In genomic region chr22:46651316-46651715, GRCh38 we compare ENCODE assay signal across 29 cellular contexts. TPM values are rescaled to one million over a fixed set of nuclear protein-coding genes. Genes with fewer than 3 reads are reported as not detected.
DNase-seq lines count a peak whose midpoint lies in the region; ATAC-seq, FAIRE-seq and TF ChIP-seq lines count a peak whose summit lies in the region.
"Had no signal": no experiment of that assay in that cellular context is flagged by ENCODE, and none has a peak within 500 bp of the region (broad histone marks: within the 10 kb centered on the region; RNA-seq: fewer than 3 reads in every experiment).

No MANE protein-coding gene starts in this region.

- no peak overlapping the region for H4K91ac ChIP-seq in H1 (replicated peaks; ENCODE audit: insufficient read length, low read length)

- no peak for FAIRE-seq in H1 (lab: Jason Lieb, UNC)
- FAIRE-seq: bronchial epithelial cell, islet of Langerhans had no signal

- no peak overlapping the region for H2BK5ac ChIP-seq in H1 (ENCODE audit: low read depth, low read length)

- H3K36me3 ChIP-seq in left ventricle myocardium inferior (no peaks in the 10 kb centered on the region), H1 (ENCODE audit: control insufficient read depth in 2 of 4, insufficient read depth in 4 of 4, low read length in 3 of 4) (no peaks in the 10 kb centered on the region)
- H3K36me3 ChIP-seq: HAP-1, left lung, neural progenitor cell had no signal

- peaks cover 43% of the 10 kb centered on the region for H3K4me1 Mint-ChIP-seq in stimulated activated effector memory CD8-positive, alpha-beta T cell treated with anti-CD3 and anti-CD28 coated beads, Interleukin-12 subunit alpha, Interleukin-12 subunit beta, amount 100 ng/mL, for 72 hours

- no peak overlapping the region for H2AFZ ChIP-seq in H1 (ENCODE audit: low read length)
- H2AFZ ChIP-seq: neural progenitor cell had no signal

- H4K8ac ChIP-seq in H1 (ENCODE audit: extremely low read depth, insufficient read depth, low read length) = peak overlapping the region; percentile 37; the same call in 1 of the 2 replicates

- H3K4me2 ChIP-seq in H1 (ENCODE audit: insufficient read depth in 1 of 2, low read depth in 2 of 2, low read length in 2 of 2) = no peak overlapping the region
- H3K4me2 ChIP-seq: neural progenitor cell had no signal

- no peak overlapping the region for H3K56ac ChIP-seq in H1 (replicated peaks; ENCODE audit: insufficient read length, low read depth, low read length)

- H3K23ac ChIP-seq in H1 (ENCODE audit: insufficient read length) = no peak overlapping the region

- no peak overlapping the region for H3K14ac ChIP-seq in H1 (ENCODE audit: insufficient read length)

- H3K27ac ChIP-seq in left ventricle myocardium inferior (replicated peaks) (peak overlapping the region; percentile 96), H1 (ENCODE audit: low read depth, low read length) (no peak overlapping the region)
- H3K27ac ChIP-seq: coronary artery, left lung, neural progenitor cell had no signal

- intact Hi-C loops in left ventricle myocardium inferior (cut with micrococcal nuclease) (no loop called here), Right ventricle myocardium inferior (cut with DNase I) (loop anchor here (5.0 kb wide), 2 partner anchors 36 to 74 kb away; no protein-coding TSS in a partner anchor)

- no peak overlapping the region for H3K4me3 ChIP-seq in left ventricle myocardium inferior
- no peak overlapping the region for H3K4me3 ChIP-seq in H1 (ENCODE audit: extremely low read depth in 1 of 4, insufficient read depth in 2 of 4, low read depth in 3 of 4, low read length in 4 of 4)
- H3K4me3 ChIP-seq: coronary artery, HAP-1, left lung, neural progenitor cell had no signal

- 93% methylated on average over 16 of the region's 16 CpGs; no CpG with 5 or more reads in 1 of the 2 experiments for WGBS in H1 (ENCODE audit: extremely low coverage in 1 of 2, insufficient coverage in 1 of 2, insufficient read length in 1 of 2, insufficient replicate concordance in 2 of 2, low coverage in 1 of 2, low lambda C conversion rate in 2 of 2, missing lambda C conversion rate in 1 of 2), 2 experiments

- no peak overlapping the region for H2BK20ac ChIP-seq in H1 (ENCODE audit: low read length)

- peaks cover 9% of the 10 kb centered on the region; the same call in 1 of the 2 replicates for H3K23me2 ChIP-seq in H1 (ENCODE audit: low read depth, low read length)

- no peak for TF ChIP-seq EP300 in H1 (IDR thresholded peaks at IDR 0.05; ENCODE audit: borderline replicate concordance in 1 of 2, low read depth in 2 of 2, low read length in 2 of 2)

- no peaks in the 10 kb centered on the region for H3K36me3 Mint-ChIP-seq in stimulated activated effector memory CD8-positive, alpha-beta T cell treated with anti-CD3 and anti-CD28 coated beads, Interleukin-12 subunit alpha, Interleukin-12 subunit beta, amount 100 ng/mL, for 72 hours
- H3K36me3 Mint-ChIP-seq: activated naive CD4-positive, alpha-beta T cell treated with anti-CD3 and anti-CD28 coated beads, Interleukin-2, amount 10 ng/mL, durations not matched to agents 7 days and 5 days had no signal

- H3K27me3 ChIP-seq in left ventricle myocardium inferior (ENCODE audit: low read depth) (no peaks in the 10 kb centered on the region), H1 (replicated peaks in 1 of 4; ENCODE audit: control insufficient read depth in 3 of 4, extremely low read depth in 1 of 4, insufficient read depth in 3 of 4, low read length in 3 of 4) (no peaks in the 10 kb centered on the region)
- H3K27me3 ChIP-seq: BE2C, left lung, neural progenitor cell had no signal

- CTCF ChIA-PET in H1 (lab: Charles Lee; ENCODE audit: partially characterized antibody) = interaction anchor here (1.3 to 2.8 kb wide), 2 partner anchors 9 to 88 kb away, joined by 4 to 12 read pairs; no protein-coding TSS in a partner anchor

- no peak for TF ChIP-seq POLR2A in H1 (IDR thresholded peaks at IDR 0.05; ENCODE audit: control extremely low read depth in 1 of 2, low read depth in 2 of 2, low read length in 2 of 2)

- no peaks in the 10 kb centered on the region for H3K79me2 ChIP-seq in H1 (ENCODE audit: control insufficient read depth in 1 of 2, insufficient read depth in 2 of 2, low read length in 2 of 2)

- H3K27ac Mint-ChIP-seq in stimulated activated effector memory CD8-positive, alpha-beta T cell treated with anti-CD3 and anti-CD28 coated beads, Interleukin-12 subunit alpha, Interleukin-12 subunit beta, amount 100 ng/mL, for 72 hours = peak overlapping the region; percentile 77
- H3K27ac Mint-ChIP-seq: activated naive CD4-positive, alpha-beta T cell treated with anti-CD3 and anti-CD28 coated beads, Interleukin-2, amount 10 ng/mL, durations not matched to agents 7 days and 5 days had no signal

- no peak for ATAC-seq in Right ventricle myocardium inferior
- ATAC-seq in stimulated activated effector memory CD8-positive, alpha-beta T cell treated with anti-CD3 and anti-CD28 coated beads, Interleukin-12 subunit alpha, Interleukin-12 subunit beta, amount 100 ng/mL, for 72 hours = no peak
- ATAC-seq: effector memory CD8-positive, alpha-beta T cell; left lung; PC-3 had no signal

- no peak overlapping the region for H2AK5ac ChIP-seq in H1 (ENCODE audit: low read depth, low read length)

- no peak overlapping the region for H3K4me3 Mint-ChIP-seq in stimulated activated effector memory CD8-positive, alpha-beta T cell treated with anti-CD3 and anti-CD28 coated beads, Interleukin-12 subunit alpha, Interleukin-12 subunit beta, amount 100 ng/mL, for 72 hours
- H3K4me3 Mint-ChIP-seq: activated naive CD4-positive, alpha-beta T cell treated with anti-CD3 and anti-CD28 coated beads, Interleukin-2, amount 10 ng/mL, durations not matched to agents 7 days and 5 days; activated T-cell treated with anti-CD3 and anti-CD28 coated beads, Interleukin-2, amount 50 U/mL, for 72 hours; effector memory CD8-positive, alpha-beta T cell; neural progenitor cell had no signal

- POLR2A ChIA-PET in H1 (lab: Charles Lee; ENCODE audit: partially characterized antibody) = no interaction called here

- H2BK15ac ChIP-seq in H1 (ENCODE audit: low read length) = no peak overlapping the region

- H3K18ac ChIP-seq in H1 (ENCODE audit: extremely low read depth, low read length) = no peak overlapping the region

- no peak for TF ChIP-seq RAD21 in H1 (IDR thresholded peaks at IDR 0.05 in 1 of 2, conservative IDR thresholded peaks at IDR 0.05 in 1 of 2; ENCODE audit: low read depth in 2 of 2, low read length in 2 of 2)

- no peak overlapping the region for H3K9ac ChIP-seq in H1 (replicated peaks in 1 of 4; ENCODE audit: extremely low read depth in 1 of 4, low read depth in 3 of 4, low read length in 3 of 4)
- H3K9ac ChIP-seq: neural progenitor cell had no signal

- peak overlapping the region; percentile 9; the same call in 1 of the 2 replicates for H2BK12ac ChIP-seq in H1 (ENCODE audit: low read depth, low read length)

- no peak overlapping the region for H3K4ac ChIP-seq in H1 (replicated peaks; ENCODE audit: insufficient read length, low read depth, low read length)

- H3K4me1 ChIP-seq in left ventricle myocardium inferior = peaks cover 97% of the 10 kb centered on the region
- peaks cover 0 to 4% (median 1%) of the 10 kb centered on the region in 4 experiments; a peak in 2 of 7 replicates for H3K4me1 ChIP-seq in H1 (replicated peaks in 1 of 4; ENCODE audit: control insufficient read depth in 3 of 4, insufficient read depth in 4 of 4, low read length in 3 of 4)
- H3K4me1 ChIP-seq: HAP-1 had no signal

- no peak overlapping the region for H4K5ac ChIP-seq in H1 (ENCODE audit: insufficient read length, low read depth, low read length)

- no peak overlapping the region for H2BK120ac ChIP-seq in H1 (replicated peaks; ENCODE audit: low read depth, low read length)

- TF ChIP-seq CTCF in left ventricle myocardium inferior (IDR thresholded peaks at IDR 0.05; ENCODE audit: borderline replicate concordance) (no peak), H1 (IDR thresholded peaks at IDR 0.05; ENCODE audit: control extremely low read depth in 1 of 3, insufficient read depth in 1 of 3, low read depth in 1 of 3, low read length in 3 of 3) (no peak)

- H4K20me1 ChIP-seq in H1 (replicated peaks in 1 of 2; ENCODE audit: control insufficient read depth in 1 of 2, insufficient read depth in 2 of 2, low read length in 2 of 2) = peaks cover 0 to 4% of the 10 kb centered on the region in 2 experiments

- H3K9me3 ChIP-seq in left ventricle myocardium inferior (replicated peaks) = no peaks in the 10 kb centered on the region
- no peaks in the 10 kb centered on the region for H3K9me3 ChIP-seq in H1 (ENCODE audit: insufficient read depth in 2 of 2, low read depth in 1 of 2, low read length in 1 of 2)
- H3K9me3 ChIP-seq: BE2C, HAP-1, left lung had no signal

- 0 out of 2 replicates have a peak, but pooled peaks cover 3% of the 10 kb centered on the region for H3K79me1 ChIP-seq in H1 (ENCODE audit: low read depth, low read length)

- no peak for DNase-seq in left ventricle myocardium inferior
- no peak for DNase-seq in Right ventricle myocardium inferior (ENCODE audit: missing footprints)
- DNase-seq in SHP77 treated with DMSO at 0.1 percent for 48 hours (lab: John Stamatoyannopoulos, UW) = peak; percentile 83
- DNase-seq in H1 (ENCODE audit: low read depth in 1 of 2, low spot score in 2 of 2) = no peak
- no peak for DNase-seq in stimulated activated effector memory CD8-positive, alpha-beta T cell treated with anti-CD3 and anti-CD28 coated beads, Interleukin-12 subunit alpha, Interleukin-12 subunit beta, amount 100 ng/mL, for 72 hours (ENCODE audit: low spot score in 2 of 2)
- DNase-seq in NCI-H510A (lab: John Stamatoyannopoulos, UW) = no peak
- DNase-seq in GF-D8 (lab: John Stamatoyannopoulos, UW) = no peak
- no peak for DNase-seq in OCI-M2 (lab: John Stamatoyannopoulos, UW; ENCODE audit: unreplicated experiment)
- DNase-seq: activated CD4-positive, alpha-beta T cell treated with anti-CD3 and anti-CD28 coated beads, Interleukin-2, amount 50 U/mL, for 4 hours; activated naive CD4-positive, alpha-beta T cell treated with anti-CD3 and anti-CD28 coated beads, Interleukin-2, amount 10 ng/mL, durations not matched to agents 7 days and 5 days; activated T-cell treated with anti-CD3 and anti-CD28 coated beads, Interleukin-2, amount 50 U/mL, for 72 hours; BE2C; effector memory CD8-positive, alpha-beta T cell; erythroblast; Karpas-422; NCI-H1417 treated with DMSO at 0.1 percent for 48 hours; NCI-H2029 treated with DMSO at 0.1 percent for 48 hours; NCI-H526; PC-3; stimulated activated CD4-positive, alpha-beta T cell treated with anti-CD3 and anti-CD28 coated beads, Interleukin-12 subunit alpha, Interleukin-12 subunit beta, amount 100 ng/mL, for 4 hours; stimulated activated CD4-positive, alpha-beta T cell treated with anti-CD3 and anti-CD28 coated beads, Interleukin-2, amount 100 ng/mL, for 48 hours; T-helper 9 cell; trophoblast cell had no signal

- H3K9me3 Mint-ChIP-seq in stimulated activated effector memory CD8-positive, alpha-beta T cell treated with anti-CD3 and anti-CD28 coated beads, Interleukin-12 subunit alpha, Interleukin-12 subunit beta, amount 100 ng/mL, for 72 hours = no peaks in the 10 kb centered on the region
- H3K9me3 Mint-ChIP-seq: activated naive CD4-positive, alpha-beta T cell treated with anti-CD3 and anti-CD28 coated beads, Interleukin-2, amount 10 ng/mL, durations not matched to agents 7 days and 5 days; effector memory CD8-positive, alpha-beta T cell; neural progenitor cell had no signal

RNA-seq across cellular contexts. Expression of gene GRAMD4, which starts 31.1 kb away (rescaled TPM):
- total RNA-seq in left ventricle myocardium inferior (77.6 TPM), Right ventricle myocardium inferior (80.0 TPM)
- total RNA-seq in H1 (2021; fragmentation: NEBNext Ultra II Directional; extraction: Animal tissue kit (Norgen Biotek cat#: 25700)) = 20.5 and 25.6 TPM in 2 replicates
- 7.9 and 8.6 TPM in 2 replicates for polyA plus RNA-seq in H1 (2011; rRNA removed)
- polyA plus RNA-seq in H1 (2011; cell fraction: cytosol; rRNA removed) = 9.2 TPM
- 18.3 TPM for polyA plus RNA-seq in H1 (2011; cell fraction: nucleus; rRNA removed)
- 14.3 to 23.8 TPM (median 16.0 TPM) in 4 replicates for polyA plus RNA-seq in H1 (2012, experiment 1 of 2)
- 5.4 TPM for polyA plus RNA-seq in H1 (2012, experiment 2 of 2)
- polyA plus RNA-seq in H1 (2013, experiment 1 of 2) = 10.3 TPM
- polyA plus RNA-seq in H1 (2013, experiment 2 of 2) = 9.8 TPM
- polyA minus RNA-seq in H1 (2011; rRNA and poly(A)+ RNA removed) = 12.8 and 15.9 TPM in 2 replicates
- polyA minus RNA-seq in H1 (2011; cell fraction: cytosol; rRNA and poly(A)+ RNA removed) = 8.7 TPM
- 8.7 TPM for polyA minus RNA-seq in H1 (2011; cell fraction: nucleus; rRNA and poly(A)+ RNA removed)
